12 cellular contexts compared by ENCODE assay signal in genomic region chr5:150623152-150623877, GRCh38. TPM values are rescaled to one million over a fixed set of nuclear protein-coding genes. Genes with fewer than 3 reads are reported as not detected.
DNase-seq lines count a peak whose midpoint lies in the region; ATAC-seq and TF ChIP-seq lines count a peak whose summit lies in the region.
"Had no signal": no experiment of that assay in that cellular context is flagged by ENCODE, and none has a peak within 500 bp of the region (broad histone marks: within the 10 kb centered on the region; RNA-seq: fewer than 3 reads in every experiment).

No MANE protein-coding gene starts in this region.

- H3K36me3 ChIP-seq in heart right ventricle, result no peaks in the 10 kb centered on the region
- no peaks in the 10 kb centered on the region for H3K36me3 ChIP-seq in thyroid gland
- no peaks in the 10 kb centered on the region for H3K36me3 ChIP-seq in Caco-2 (ENCODE audit: control insufficient read depth, insufficient read depth, low read length)

- H3K27me3 Mint-ChIP-seq in activated naive CD4-positive, alpha-beta T cell treated with anti-CD3 and anti-CD28 coated beads, Interleukin-2, amount 50 U/mL, for 24 hours, result no peaks in the 10 kb centered on the region
- peaks cover 0 to 14% of the 10 kb centered on the region in 2 donors for H3K27me3 Mint-ChIP-seq in T-cell
- no peaks in the 10 kb centered on the region for H3K27me3 Mint-ChIP-seq in Caco-2 (ENCODE audit: insufficient read depth, unreplicated experiment)

- H3K27me3 ChIP-seq in heart right ventricle (peaks cover 0 to 20% (median 0%) of the 10 kb centered on the region in 7 donors), thyroid gland (no peaks in the 10 kb centered on the region), Caco-2 (replicated peaks; ENCODE audit: control insufficient read depth, insufficient read depth, low read length) (no peaks in the 10 kb centered on the region)

- CTCF ChIA-PET in T-cell (lab: Charles Lee) (no interaction called here), Caco-2 (lab: Charles Lee) (no interaction called here)

- H3K4me1 Mint-ChIP-seq in activated naive CD4-positive, alpha-beta T cell treated with anti-CD3 and anti-CD28 coated beads, Interleukin-2, amount 50 U/mL, for 24 hours, result peaks cover 19% of the 10 kb centered on the region
- H3K4me1 Mint-ChIP-seq in T-cell (peaks cover 15 to 25% (median 17%) of the 10 kb centered on the region in 3 donors), Caco-2 (ENCODE audit: low read depth, unreplicated experiment) (peaks cover 16% of the 10 kb centered on the region)

- H3K27ac Mint-ChIP-seq in activated naive CD4-positive, alpha-beta T cell treated with anti-CD3 and anti-CD28 coated beads, Interleukin-2, amount 50 U/mL, for 24 hours, result peak overlapping the region; percentile 10
- H3K27ac Mint-ChIP-seq in T-cell (peak overlapping the region in 1 of 2 donors; percentile 25), Caco-2 (ENCODE audit: unreplicated experiment) (no peak overlapping the region)

- ATAC-seq in T-cell (replicated peaks in 1 of 4) (no peak), heart right ventricle (no peak), HG03571 (IDR thresholded peaks at IDR 0.05; ENCODE audit: unreplicated experiment) (no peak)

- peak overlapping the region; percentile 83 for H3K4me3 Mint-ChIP-seq in activated naive CD4-positive, alpha-beta T cell treated with anti-CD3 and anti-CD28 coated beads, Interleukin-2, amount 50 U/mL, for 24 hours
- H3K4me3 Mint-ChIP-seq in T-cell (peak overlapping the region; percentile 32 to 84 (median 74)), Caco-2 (ENCODE audit: unreplicated experiment) (no peak overlapping the region)

- H3K4me3 ChIP-seq in heart right ventricle (peak overlapping the region in 6 of 10 donors; percentile 64 to 99 (median 86)), thyroid gland (replicated peaks in 1 of 3) (no peak overlapping the region), Caco-2 (ENCODE audit: low read depth, low read length) (no peak overlapping the region)

- TF ChIP-seq CTCF in heart right ventricle (IDR thresholded peaks at IDR 0.05) (no peak), thyroid gland (IDR thresholded peaks at IDR 0.05) (no peak), Caco-2 (IDR thresholded peaks at IDR 0.05; ENCODE audit: insufficient read depth in 1 of 2, low read depth in 1 of 2, low read length in 1 of 2, severe bottlenecking in 1 of 2, unreplicated experiment in 1 of 2) (no peak)

- H3K9me3 ChIP-seq in heart right ventricle, result no peaks in the 10 kb centered on the region
- H3K9me3 ChIP-seq in thyroid gland, result no peaks in the 10 kb centered on the region
- no peaks in the 10 kb centered on the region for H3K9me3 ChIP-seq in Caco-2

- no peak for DNase-seq in activated naive CD4-positive, alpha-beta T cell (lab: John Stamatoyannopoulos, UW)
- DNase-seq in T-cell (no peak), heart right ventricle (no peak), thyroid gland (no peak), KG1 (lab: John Stamatoyannopoulos, UW) (no peak), Caco-2 (no peak)
- DNase-seq: H7, NCI-H2029 treated with DMSO at 0.1 percent for 48 hours, SIG-M5 had no signal

- TF ChIP-seq POLR2A in thyroid gland (IDR thresholded peaks at IDR 0.05), result no peak

- no TSS peak for BruUV-seq in Caco-2 (replicated peaks; lab: Mats Ljungman, UMichigan)

- no peaks in the 10 kb centered on the region for H3K36me3 Mint-ChIP-seq in activated naive CD4-positive, alpha-beta T cell treated with anti-CD3 and anti-CD28 coated beads, Interleukin-2, amount 50 U/mL, for 24 hours
- H3K36me3 Mint-ChIP-seq in T-cell, result no peaks in the 10 kb centered on the region
- no peaks in the 10 kb centered on the region for H3K36me3 Mint-ChIP-seq in Caco-2 (ENCODE audit: insufficient read depth, unreplicated experiment)

- 49 to 54% methylated on average over 7 of the region's 7 CpGs for WGBS in heart right ventricle, 2 donors
- 60 to 62% methylated on average over 7 of the region's 7 CpGs for WGBS in thyroid gland, 2 donors

- H3K27ac ChIP-seq in heart right ventricle, result peak overlapping the region; percentile 94 to 100 (median 98)
- peak overlapping the region in 2 of 3 donors; percentile 26 to 27 for H3K27ac ChIP-seq in thyroid gland

- H3K9me3 Mint-ChIP-seq in activated naive CD4-positive, alpha-beta T cell treated with anti-CD3 and anti-CD28 coated beads, Interleukin-2, amount 50 U/mL, for 24 hours, result no peaks in the 10 kb centered on the region
- H3K9me3 Mint-ChIP-seq in T-cell (no peaks in the 10 kb centered on the region), Caco-2 (ENCODE audit: unreplicated experiment) (no peaks in the 10 kb centered on the region)
- H3K9me3 Mint-ChIP-seq: central memory CD8-positive, alpha-beta T cell had no signal

- POLR2A ChIA-PET in T-cell (lab: Charles Lee), result no interaction called here
- POLR2A ChIA-PET in Caco-2 (lab: Charles Lee), result no interaction called here

- H3K4me1 ChIP-seq in heart right ventricle, result peaks cover 26 to 88% (median 77%) of the 10 kb centered on the region in 9 donors
- peaks cover 5 to 45% of the 10 kb centered on the region in 2 donors for H3K4me1 ChIP-seq in thyroid gland
- peaks cover 15% of the 10 kb centered on the region for H3K4me1 ChIP-seq in Caco-2

- intact Hi-C loops in heart right ventricle (cut with DNase I) (no loop called here), thyroid gland (cut with DNase I) (no loop called here), Caco-2 (cut with micrococcal nuclease; ENCODE audit: unreplicated experiment) (no loop called here)

RNA-seq across cellular contexts. Expression of gene SYNPO, which starts 17.1 kb away (rescaled TPM):
- total RNA-seq in T-cell (1 to 10 TPM in 3 of 5 donors, under 1 TPM in 2; 0.09 to 1.9 (median 1.0) TPM), heart right ventricle (100 to 1,000 TPM; 589 to 777 (median 703) TPM), thyroid gland (10 to 100 TPM in 3 of 4 donors, 1 to 10 TPM in 1; 8.8 to 19.3 (median 14.1) TPM), Caco-2 (2022) (22.4 and 25.1 TPM in 2 replicates)
- 100 to 1,000 TPM; 129 to 344 TPM for polyA plus RNA-seq in heart right ventricle

RNA-seq across cellular contexts. Expression of gene MYOZ3, which starts 37.7 kb away (rescaled TPM):
- total RNA-seq in T-cell, result not detected
- 10 to 100 TPM in 2 of 10 donors, 1 to 10 TPM in 8; 4.5 to 12.2 (median 6.0) TPM for total RNA-seq in heart right ventricle
- polyA plus RNA-seq in heart right ventricle, result 1 to 10 TPM in 1 of 2 donors, under 1 TPM in 1; 0.91 to 4.1 TPM
- under 1 TPM in 3 of 4 donors, not detected in 1; 0.11 to 0.29 (median 0.13) TPM for total RNA-seq in thyroid gland
- total RNA-seq in Caco-2 (2022), result not detected in 2 replicates

Comparison
In these comparisons a context has a peak if more than half of its experiments do, and no peak if none do; other contexts are left out.
1. H3K4me3 ChIP-seq: peak in heart right ventricle (6 of 10); none in thyroid gland (0 of 3) and Caco-2 (single experiment).
2. RNA of gene SYNPO, which starts 17.1 kb away (total RNA-seq): 589 to 777 TPM in heart right ventricle; 22.4 to 25.1 TPM in Caco-2, 8.8 to 19.3 TPM in thyroid gland and 0.09 to 1.9 TPM in T-cell; every median in the first group is over 10 times any median in the second.